In the genomic region with DNA sequence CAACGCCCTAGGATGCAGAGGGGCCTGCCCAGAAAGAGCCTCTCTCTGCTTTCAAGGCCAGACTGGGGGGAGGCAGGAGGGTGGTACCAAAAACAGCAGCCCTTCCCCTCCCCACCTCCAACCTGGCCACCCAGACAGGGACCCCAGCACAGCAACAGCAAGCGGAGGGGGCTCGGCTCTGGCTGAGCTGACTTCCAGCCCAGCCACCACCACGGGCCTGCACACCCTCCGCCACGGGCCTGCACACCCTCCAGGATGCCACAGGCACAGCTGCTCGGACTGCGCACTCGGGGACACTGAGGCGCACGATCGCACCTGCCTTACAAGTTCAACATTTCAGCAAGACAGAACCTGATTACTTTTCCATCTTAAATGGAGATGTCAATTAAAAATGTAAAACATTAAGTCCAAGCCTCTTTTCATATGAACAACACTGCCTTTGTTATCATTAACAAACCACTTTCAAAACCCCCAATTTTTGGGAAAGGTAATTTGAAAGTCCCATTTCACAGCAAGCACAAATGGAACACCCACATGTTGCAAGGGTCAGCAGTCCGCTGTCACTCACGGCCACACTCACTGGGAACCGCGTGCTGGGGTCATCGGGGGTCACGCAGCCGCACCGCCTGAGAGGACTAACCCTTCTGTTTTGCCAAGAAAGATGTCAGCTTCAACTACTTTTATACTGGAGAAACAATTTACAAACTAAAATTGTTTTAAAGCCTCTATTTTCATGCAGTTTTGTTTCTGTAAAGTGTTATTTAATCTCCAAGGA, we compare ENCODE assay signal across 1 cellular context.
TF ChIP-seq lines count a peak whose summit lies in the region.

No MANE protein-coding gene starts in this region.

TF ChIP-seq in K562, 482 proteins besides CTCF, POLR2A, EP300 and RAD21 (continued from another document):
- TF ChIP-seq NONO (IDR thresholded peaks at IDR 0.05; ENCODE audit: low read depth in 2 of 2, low read length in 1 of 2) = no peak
- TF ChIP-seq, protein P1, sequence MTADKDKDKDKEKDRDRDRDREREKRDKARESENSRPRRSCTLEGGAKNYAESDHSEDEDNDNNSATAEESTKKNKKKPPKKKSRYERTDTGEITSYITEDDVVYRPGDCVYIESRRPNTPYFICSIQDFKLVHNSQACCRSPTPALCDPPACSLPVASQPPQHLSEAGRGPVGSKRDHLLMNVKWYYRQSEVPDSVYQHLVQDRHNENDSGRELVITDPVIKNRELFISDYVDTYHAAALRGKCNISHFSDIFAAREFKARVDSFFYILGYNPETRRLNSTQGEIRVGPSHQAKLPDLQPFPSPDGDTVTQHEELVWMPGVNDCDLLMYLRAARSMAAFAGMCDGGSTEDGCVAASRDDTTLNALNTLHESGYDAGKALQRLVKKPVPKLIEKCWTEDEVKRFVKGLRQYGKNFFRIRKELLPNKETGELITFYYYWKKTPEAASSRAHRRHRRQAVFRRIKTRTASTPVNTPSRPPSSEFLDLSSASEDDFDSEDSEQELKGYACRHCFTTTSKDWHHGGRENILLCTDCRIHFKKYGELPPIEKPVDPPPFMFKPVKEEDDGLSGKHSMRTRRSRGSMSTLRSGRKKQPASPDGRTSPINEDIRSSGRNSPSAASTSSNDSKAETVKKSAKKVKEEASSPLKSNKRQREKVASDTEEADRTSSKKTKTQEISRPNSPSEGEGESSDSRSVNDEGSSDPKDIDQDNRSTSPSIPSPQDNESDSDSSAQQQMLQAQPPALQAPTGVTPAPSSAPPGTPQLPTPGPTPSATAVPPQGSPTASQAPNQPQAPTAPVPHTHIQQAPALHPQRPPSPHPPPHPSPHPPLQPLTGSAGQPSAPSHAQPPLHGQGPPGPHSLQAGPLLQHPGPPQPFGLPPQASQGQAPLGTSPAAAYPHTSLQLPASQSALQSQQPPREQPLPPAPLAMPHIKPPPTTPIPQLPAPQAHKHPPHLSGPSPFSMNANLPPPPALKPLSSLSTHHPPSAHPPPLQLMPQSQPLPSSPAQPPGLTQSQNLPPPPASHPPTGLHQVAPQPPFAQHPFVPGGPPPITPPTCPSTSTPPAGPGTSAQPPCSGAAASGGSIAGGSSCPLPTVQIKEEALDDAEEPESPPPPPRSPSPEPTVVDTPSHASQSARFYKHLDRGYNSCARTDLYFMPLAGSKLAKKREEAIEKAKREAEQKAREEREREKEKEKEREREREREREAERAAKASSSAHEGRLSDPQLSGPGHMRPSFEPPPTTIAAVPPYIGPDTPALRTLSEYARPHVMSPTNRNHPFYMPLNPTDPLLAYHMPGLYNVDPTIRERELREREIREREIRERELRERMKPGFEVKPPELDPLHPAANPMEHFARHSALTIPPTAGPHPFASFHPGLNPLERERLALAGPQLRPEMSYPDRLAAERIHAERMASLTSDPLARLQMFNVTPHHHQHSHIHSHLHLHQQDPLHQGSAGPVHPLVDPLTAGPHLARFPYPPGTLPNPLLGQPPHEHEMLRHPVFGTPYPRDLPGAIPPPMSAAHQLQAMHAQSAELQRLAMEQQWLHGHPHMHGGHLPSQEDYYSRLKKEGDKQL (CRISPR knock-in tag; IDR thresholded peaks at IDR 0.05; ENCODE audit: borderline replicate concordance) = no peak
